ENCODE assay signal across 14 cellular contexts in the genomic region with DNA sequence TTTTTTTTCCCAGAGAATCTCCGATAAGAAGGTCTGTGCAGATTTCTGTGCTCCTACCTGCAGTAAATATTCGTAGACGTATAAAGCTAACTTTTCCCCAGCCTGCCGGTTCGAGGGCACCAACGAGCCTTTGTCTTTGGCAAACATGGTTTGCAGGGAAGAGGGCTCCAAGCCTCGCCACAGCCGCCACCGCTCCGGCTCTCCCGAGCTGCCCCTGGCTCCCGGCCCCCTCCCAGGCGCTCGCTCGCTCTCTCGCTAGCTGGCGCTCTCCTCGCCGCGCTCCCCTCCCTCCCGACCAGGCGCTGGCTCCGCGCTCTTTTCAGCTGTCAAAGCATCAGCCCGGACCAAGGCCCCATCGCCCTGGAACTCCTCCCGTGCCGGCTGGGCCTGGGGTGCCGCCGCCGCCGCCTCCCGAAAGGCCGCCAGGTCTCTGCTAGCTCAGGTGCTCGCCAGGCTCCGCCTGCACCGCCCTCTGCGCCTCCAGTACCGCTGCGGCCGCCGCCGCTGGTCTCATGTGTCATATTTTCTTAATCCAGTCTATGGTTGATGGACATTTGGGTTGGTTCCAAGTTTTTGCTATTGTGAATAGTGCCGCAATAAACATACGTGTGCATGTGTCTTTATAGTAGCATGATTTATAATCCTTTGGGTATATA. TPM values are rescaled to one million over a fixed set of nuclear protein-coding genes. Genes with fewer than 3 reads are reported as not detected.
"Had no signal": no experiment of that assay in that cellular context is flagged by ENCODE, and none has a peak within 500 bp of the region (broad histone marks: within the 10 kb centered on the region; RNA-seq: fewer than 3 reads in every experiment).

No MANE protein-coding gene starts in this region.

RNA-seq across cellular contexts. Expression of gene OR11H12, which starts 45.3 kb away (rescaled TPM):
- total RNA-seq: activated B cell treated with CpG ODN at 0.5 μM for 24 hours; activated CD4-positive, alpha-beta memory T cell treated with anti-CD3 and anti-CD28 coated beads for 36 hours; activated CD4-positive, alpha-beta memory T cell treated with anti-CD3 and anti-CD28 coated beads, Interleukin-2, amount 10 ng/mL, durations not matched to agents 7 days and 5 days; activated CD4-positive, alpha-beta T cell treated with anti-CD3 and anti-CD28 coated beads for 36 hours; activated CD4-positive, alpha-beta T cell treated with anti-CD3 and anti-CD28 coated beads, Interleukin-2, amount 10 ng/mL, durations not matched to agents 24 days and 14 days; activated CD4-positive, alpha-beta T cell treated with anti-CD3 and anti-CD28 coated beads, Interleukin-2, amount 10 ng/mL, durations not matched to agents 7 days and 5 days; activated CD8-positive, alpha-beta memory T cell treated with anti-CD3 and anti-CD28 coated beads for 36 hours; activated CD8-positive, alpha-beta memory T cell treated with anti-CD3 and anti-CD28 coated beads, Interleukin-2, amount 10 ng/mL, durations not matched to agents 7 days and 5 days; activated CD8-positive, alpha-beta T cell treated with anti-CD3 and anti-CD28 coated beads for 36 hours; activated CD8-positive, alpha-beta T cell treated with anti-CD3 and anti-CD28 coated beads, Interleukin-2, amount 10 ng/mL, durations not matched to agents 7 days and 5 days; T-helper 1 cell treated with Interleukin-12 subunit alpha and Interleukin-12 subunit beta and Interleukin-4 antibody, amounts not matched to agents 30 ng/mL and 1 ng/mL, for 36 hours; T-helper 17 cell; T-helper 2 cell treated with Interferon-gamma antibody and Interleukin-4, amounts not matched to agents 100 ng/mL and 5 ng/mL, for 36 hours; WTC11 had no signal
